33 cellular contexts compared by ENCODE assay signal in the genomic region with DNA sequence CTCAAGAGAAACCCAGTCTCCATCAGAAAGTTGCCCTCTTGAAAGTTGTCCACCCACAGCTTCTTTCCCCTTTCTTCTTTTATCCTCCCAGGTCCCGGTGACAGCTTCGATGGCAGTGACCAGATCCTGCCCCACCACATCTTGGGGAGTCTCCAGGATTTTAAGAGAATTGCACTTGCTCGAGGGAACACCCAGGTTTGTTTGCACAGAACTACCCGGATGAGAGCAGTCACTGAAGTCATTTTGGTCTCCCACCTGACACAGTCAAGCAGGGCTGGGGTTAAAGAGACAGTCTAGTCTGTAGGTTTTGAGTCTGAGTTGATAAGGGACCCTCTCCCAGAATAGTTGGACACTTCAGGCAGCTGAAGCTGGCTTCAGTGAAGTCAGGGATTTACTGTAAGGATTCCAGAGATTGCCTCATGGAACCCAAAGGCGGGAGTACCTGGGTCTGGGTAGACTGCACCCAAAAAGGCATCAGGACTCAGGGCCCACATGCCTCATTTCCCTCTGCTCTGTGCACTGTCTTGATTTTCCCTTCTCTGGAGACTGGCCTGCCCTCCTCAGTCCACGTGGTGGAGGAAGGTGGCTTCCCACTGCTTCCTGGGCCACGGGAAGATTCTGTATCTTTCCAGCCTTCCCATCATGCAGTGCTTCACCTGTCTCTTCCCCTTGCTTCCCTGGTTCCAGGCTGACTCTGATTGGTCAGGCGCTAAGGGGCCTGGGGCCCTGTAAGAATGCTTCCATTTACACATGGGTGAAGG. TPM values are rescaled to one million over a fixed set of nuclear protein-coding genes. Genes with fewer than 3 reads are reported as not detected.
DNase-seq lines count a peak whose midpoint lies in the region; ATAC-seq, FAIRE-seq and TF ChIP-seq lines count a peak whose summit lies in the region.
"Had no signal": no experiment of that assay in that cellular context is flagged by ENCODE, and none has a peak within 500 bp of the region (broad histone marks: within the 10 kb centered on the region; RNA-seq: fewer than 3 reads in every experiment).

No MANE protein-coding gene starts in this region.

- H3K36me3 ChIP-seq in breast epithelium (no peaks in the 10 kb centered on the region), kidney (ENCODE audit: control insufficient read depth in 1 of 2, insufficient read depth in 2 of 2, low read length in 2 of 2) (no peaks in the 10 kb centered on the region)
- H3K36me3 ChIP-seq: gastroesophageal sphincter, left lung, upper lobe of left lung had no signal

- FAIRE-seq in kidney (lab: Jason Lieb, UNC): no peak
- FAIRE-seq: A204.1, colon, H54 had no signal

- H3K4me3 Mint-ChIP-seq in MCF 10A (ENCODE audit: unreplicated experiment) (no peak overlapping the region), T-helper 17 cell (peak overlapping the region; percentile 15)
- H3K4me3 Mint-ChIP-seq in stimulated activated naive B cell treated with anti-CD40 and anti-IgM and Interleukin-4, amounts not matched to agents 10 μg/mL and 1 μg/mL and 100 μg/mL, for 72 hours: no peak overlapping the region
- H3K4me3 Mint-ChIP-seq: activated naive CD4-positive, alpha-beta T cell treated with anti-CD3 and anti-CD28 coated beads, Interleukin-2, amount 50 U/mL, for 24 hours; brain; stimulated activated memory B cell treated with anti-CD40 and anti-IgM and Interleukin-4, amounts not matched to agents 10 μg/mL and 1 μg/mL and 100 μg/mL, for 72 hours had no signal

- H3K36me3 Mint-ChIP-seq in MCF 10A (ENCODE audit: insufficient read depth, unreplicated experiment) (no peaks in the 10 kb centered on the region), T-helper 17 cell (ENCODE audit: low read depth) (no peaks in the 10 kb centered on the region)
- no peaks in the 10 kb centered on the region for H3K36me3 Mint-ChIP-seq in stimulated activated naive B cell treated with anti-CD40 and anti-IgM and Interleukin-4, amounts not matched to agents 10 μg/mL and 1 μg/mL and 100 μg/mL, for 72 hours
- H3K36me3 Mint-ChIP-seq: activated naive CD4-positive, alpha-beta T cell treated with anti-CD3 and anti-CD28 coated beads, Interleukin-2, amount 50 U/mL, for 24 hours; brain; CD4-positive, CD25-positive, alpha-beta regulatory T cell; naive thymus-derived CD4-positive, alpha-beta T cell; stimulated activated memory B cell treated with anti-CD40 and anti-IgM and Interleukin-4, amounts not matched to agents 10 μg/mL and 1 μg/mL and 100 μg/mL, for 72 hours had no signal

- H3K4me3 ChIP-seq in breast epithelium: no peak overlapping the region
- H3K4me3 ChIP-seq in kidney (ENCODE audit: low read length in 2 of 2): no peak overlapping the region
- H3K4me3 ChIP-seq: gastroesophageal sphincter, left lung, upper lobe of left lung had no signal

- POLR2A ChIA-PET in MCF 10A (lab: Yijun Ruan, JAX): interaction anchor here (1.0 to 2.9 kb wide), 5 partner anchors 12 to 189 kb away, joined by 3 to 19 read pairs (median 3); no protein-coding TSS in a partner anchor

- H3K4me1 ChIP-seq in breast epithelium (no peaks in the 10 kb centered on the region), kidney (ENCODE audit: control insufficient read depth in 1 of 2, insufficient read depth in 1 of 2, low read depth in 1 of 2, low read length in 2 of 2) (peaks cover 0 to 3% of the 10 kb centered on the region in 2 donors)
- H3K4me1 ChIP-seq: left lung, upper lobe of left lung had no signal

- intact Hi-C loops in MCF 10A (cut with micrococcal nuclease): no loop called here
- intact Hi-C loops in breast epithelium (cut with DNase I; ENCODE audit: low total_unique reads): no loop called here
- intact Hi-C loops in kidney (cut with DNase I): no loop called here

- H3K27ac ChIP-seq in breast epithelium: no peak overlapping the region
- no peak overlapping the region for H3K27ac ChIP-seq in kidney (ENCODE audit: low read depth in 2 of 2, low read length in 2 of 2)
- H3K27ac ChIP-seq: gastroesophageal sphincter, left lung, upper lobe of left lung had no signal

- H3K9ac ChIP-seq in kidney (ENCODE audit: low read length in 2 of 2): no peak overlapping the region

- H3K4me1 Mint-ChIP-seq in MCF 10A (ENCODE audit: insufficient read depth, unreplicated experiment): peaks cover 33% of the 10 kb centered on the region
- H3K4me1 Mint-ChIP-seq in T-helper 17 cell: peaks cover 13% of the 10 kb centered on the region
- H3K4me1 Mint-ChIP-seq in stimulated activated naive B cell treated with anti-CD40 and anti-IgM and Interleukin-4, amounts not matched to agents 10 μg/mL and 1 μg/mL and 100 μg/mL, for 72 hours: no peaks in the 10 kb centered on the region
- H3K4me1 Mint-ChIP-seq: stimulated activated memory B cell treated with anti-CD40 and anti-IgM and Interleukin-4, amounts not matched to agents 10 μg/mL and 1 μg/mL and 100 μg/mL, for 72 hours had no signal

- no peak for DNase-seq in MCF 10A (ENCODE audit: unreplicated experiment)
- no peak for DNase-seq in breast epithelium (ENCODE audit: low spot score in 2 of 2)
- DNase-seq in T-helper 17 cell: no peak
- peak; percentile 8 for DNase-seq in kidney
- no peak for DNase-seq in stimulated activated naive B cell treated with anti-CD40 and anti-IgM and Interleukin-4, amounts not matched to agents 10 μg/mL and 1 μg/mL and 100 μg/mL, for 72 hours
- DNase-seq in DMS 273 (lab: John Stamatoyannopoulos, UW; ENCODE audit: unreplicated experiment): no peak
- DNase-seq in kidney tubule cell (ENCODE audit: low spot score): no peak
- DNase-seq: activated CD8-positive, alpha-beta memory T cell treated with anti-CD3 and anti-CD28 coated beads for 24 hours; activated T-cell treated with anti-CD3 and anti-CD28 coated beads for 4 hours; amniotic stem cell; CD4-positive, CD25-positive, alpha-beta regulatory T cell; hippocampal formation; MV-4-11; naive thymus-derived CD4-positive, alpha-beta T cell; NCI-H345; NCI-H774; SHP77 treated with DMSO at 0.1 percent for 48 hours; upper lobe of left lung had no signal

- TF ChIP-seq CTCF in MCF 10A (IDR thresholded peaks at IDR 0.05; ENCODE audit: unreplicated experiment): no peak
- TF ChIP-seq CTCF in breast epithelium (IDR thresholded peaks at IDR 0.05): no peak
- TF ChIP-seq CTCF in kidney (IDR thresholded peaks at IDR 0.05; ENCODE audit: borderline replicate concordance, extremely low read depth, insufficient read depth): no peak

- H3K27me3 Mint-ChIP-seq in MCF 10A (ENCODE audit: insufficient read depth, unreplicated experiment) (no peaks in the 10 kb centered on the region), T-helper 17 cell (no peaks in the 10 kb centered on the region)
- H3K27me3 Mint-ChIP-seq in stimulated activated naive B cell treated with anti-CD40 and anti-IgM and Interleukin-4, amounts not matched to agents 10 μg/mL and 1 μg/mL and 100 μg/mL, for 72 hours: peaks cover 0 to 4% of the 10 kb centered on the region in 2 donors
- H3K27me3 Mint-ChIP-seq: activated naive CD4-positive, alpha-beta T cell treated with anti-CD3 and anti-CD28 coated beads, Interleukin-2, amount 50 U/mL, for 24 hours; brain; CD4-positive, CD25-positive, alpha-beta regulatory T cell; naive thymus-derived CD4-positive, alpha-beta T cell had no signal

- H3K27ac Mint-ChIP-seq in MCF 10A (ENCODE audit: low read depth, unreplicated experiment) (peak overlapping the region; percentile 14), T-helper 17 cell (peak overlapping the region; percentile 21)
- peak overlapping the region; percentile 78 for H3K27ac Mint-ChIP-seq in stimulated activated naive B cell treated with anti-CD40 and anti-IgM and Interleukin-4, amounts not matched to agents 10 μg/mL and 1 μg/mL and 100 μg/mL, for 72 hours
- H3K27ac Mint-ChIP-seq: activated naive CD4-positive, alpha-beta T cell treated with anti-CD3 and anti-CD28 coated beads, Interleukin-2, amount 50 U/mL, for 24 hours; stimulated activated memory B cell treated with anti-CD40 and anti-IgM and Interleukin-4, amounts not matched to agents 10 μg/mL and 1 μg/mL and 100 μg/mL, for 72 hours had no signal

- CTCF ChIA-PET in MCF 10A (lab: Yijun Ruan, JAX): interaction anchor here (0.9 to 1.1 kb wide), 2 partner anchors 17 to 20 kb away, joined by 3 to 5 read pairs; no protein-coding TSS in a partner anchor

- no peak for TF ChIP-seq POLR2A in breast epithelium (IDR thresholded peaks at IDR 0.05)

- no peak for ATAC-seq in T-helper 17 cell
- no peak for ATAC-seq in stimulated activated naive B cell treated with anti-CD40 and anti-IgM and Interleukin-4, amounts not matched to agents 10 μg/mL and 1 μg/mL and 100 μg/mL, for 72 hours (replicated peaks)
- no peak for ATAC-seq in GM21723 (IDR thresholded peaks at IDR 0.05; ENCODE audit: unreplicated experiment)
- ATAC-seq: gastroesophageal sphincter; left lung; naive thymus-derived CD4-positive, alpha-beta T cell; stimulated activated memory B cell treated with anti-CD40 and anti-IgM and Interleukin-4, amounts not matched to agents 10 μg/mL and 1 μg/mL and 100 μg/mL, for 72 hours had no signal

- H3K9me3 Mint-ChIP-seq in MCF 10A (ENCODE audit: unreplicated experiment): no peaks in the 10 kb centered on the region
- no peaks in the 10 kb centered on the region for H3K9me3 Mint-ChIP-seq in stimulated activated naive B cell treated with anti-CD40 and anti-IgM and Interleukin-4, amounts not matched to agents 10 μg/mL and 1 μg/mL and 100 μg/mL, for 72 hours
- H3K9me3 Mint-ChIP-seq: activated naive CD4-positive, alpha-beta T cell treated with anti-CD3 and anti-CD28 coated beads, Interleukin-2, amount 50 U/mL, for 24 hours; brain; CD4-positive, CD25-positive, alpha-beta regulatory T cell; naive thymus-derived CD4-positive, alpha-beta T cell; stimulated activated memory B cell treated with anti-CD40 and anti-IgM and Interleukin-4, amounts not matched to agents 10 μg/mL and 1 μg/mL and 100 μg/mL, for 72 hours had no signal

- no TSS peak for BruUV-seq in MCF 10A (replicated peaks; lab: Mats Ljungman, UMichigan)

- H3K27me3 ChIP-seq in breast epithelium: no peaks in the 10 kb centered on the region
- H3K27me3 ChIP-seq: gastroesophageal sphincter, left lung, upper lobe of left lung had no signal

- H3K9me3 ChIP-seq in breast epithelium (no peaks in the 10 kb centered on the region), T-helper 17 cell (ENCODE audit: control insufficient read depth, low read length, poor library complexity, severe bottlenecking) (no peaks in the 10 kb centered on the region), kidney (ENCODE audit: control insufficient read depth in 1 of 2, low read length in 2 of 2) (no peaks in the 10 kb centered on the region)
- H3K9me3 ChIP-seq: gastroesophageal sphincter, left lung, upper lobe of left lung had no signal

RNA-seq across cellular contexts. Expression of a gene that starts 9.4 kb away (rescaled TPM):
- total RNA-seq in MCF 10A (2022) (0.19 TPM in 1 of 2 replicates, not detected in the other), breast epithelium (1 to 10 TPM in 2 of 3 donors, under 1 TPM in 1; 0.66 to 1.9 (median 1.3) TPM), T-helper 17 cell (1 to 10 TPM; 1.2 to 1.3 TPM), kidney (0.72 TPM)
- polyA plus RNA-seq in kidney (ENCODE audit: insufficient read depth, low read depth, low replicate concordance): 2.9 TPM

RNA-seq across cellular contexts. Expression of a gene that starts 14.9 kb away (rescaled TPM):
- total RNA-seq in MCF 10A (2022) (2.1 and 4.4 TPM in 2 replicates), breast epithelium (10 to 100 TPM in 1 of 3 donors, 1 to 10 TPM in 1, not detected in 1; 8.2 to 32.8 TPM), T-helper 17 cell (not detected), kidney (5.0 TPM)
- 28.7 TPM for polyA plus RNA-seq in kidney (ENCODE audit: insufficient read depth, low read depth, low replicate concordance)
- total RNA-seq: CD4-positive, CD25-positive, alpha-beta regulatory T cell; Daoy; endothelial cell of umbilical vein; fibroblast of lung; mesenteric fat pad; naive thymus-derived CD4-positive, alpha-beta T cell; omental fat pad; skeletal muscle tissue had no signal
- polyA plus RNA-seq: CD4-positive, CD25-positive, alpha-beta regulatory T cell; endothelial cell of umbilical vein; fibroblast of lung; naive thymus-derived CD4-positive, alpha-beta T cell had no signal

RNA-seq across cellular contexts. Expression of a gene that starts 29.3 kb away (rescaled TPM):
- total RNA-seq in MCF 10A (2022): 35.3 and 39.4 TPM in 2 replicates
- 10 to 100 TPM; 52.4 to 62.3 (median 58.4) TPM for total RNA-seq in breast epithelium
- 10 to 100 TPM; 11.3 to 16.4 TPM for total RNA-seq in T-helper 17 cell
- 60.4 TPM for total RNA-seq in kidney
- 52.7 TPM for polyA plus RNA-seq in kidney (ENCODE audit: insufficient read depth, low read depth, low replicate concordance)

RNA-seq across cellular contexts. Expression of a gene that starts 39.0 kb away (rescaled TPM):
- total RNA-seq in MCF 10A (2022) (25.2 and 28.7 TPM in 2 replicates), breast epithelium (10 to 100 TPM; 33.6 to 39.0 (median 35.1) TPM), T-helper 17 cell (10 to 100 TPM; 49.2 to 59.6 TPM), kidney (38.9 TPM)
- 39.9 TPM for polyA plus RNA-seq in kidney (ENCODE audit: insufficient read depth, low read depth, low replicate concordance)

RNA-seq across cellular contexts. Expression of a gene that starts 42.8 kb away (rescaled TPM):
- total RNA-seq in MCF 10A (2022) (not detected in 2 replicates), breast epithelium (1 to 10 TPM in 2 of 3 donors, under 1 TPM in 1; 0.32 to 2.6 (median 2.3) TPM), T-helper 17 cell (under 1 TPM; 0.05 to 0.18 TPM), kidney (0.06 TPM)
- not detected for polyA plus RNA-seq in kidney (ENCODE audit: insufficient read depth, low read depth, low replicate concordance)
- total RNA-seq: endothelial cell of umbilical vein; naive thymus-derived CD4-positive, alpha-beta T cell had no signal
- polyA plus RNA-seq: CD4-positive, CD25-positive, alpha-beta regulatory T cell; endothelial cell of umbilical vein; naive thymus-derived CD4-positive, alpha-beta T cell had no signal

Comparison
In these comparisons a context has a peak if more than half of its experiments do, and no peak if none do; other contexts are left out.
1. H3K27ac Mint-ChIP-seq: peak in every context shown above with its lines; median percentile 78 in stimulated activated naive B cell treated with anti-CD40 and anti-IgM and Interleukin-4, amounts not matched to agents 10 μg/mL and 1 μg/mL and 100 μg/mL, for 72 hours; 21 in T-helper 17 cell; 14 in MCF 10A.